Comparison of ENCODE assay signal across 8 cellular contexts in the genomic region with DNA sequence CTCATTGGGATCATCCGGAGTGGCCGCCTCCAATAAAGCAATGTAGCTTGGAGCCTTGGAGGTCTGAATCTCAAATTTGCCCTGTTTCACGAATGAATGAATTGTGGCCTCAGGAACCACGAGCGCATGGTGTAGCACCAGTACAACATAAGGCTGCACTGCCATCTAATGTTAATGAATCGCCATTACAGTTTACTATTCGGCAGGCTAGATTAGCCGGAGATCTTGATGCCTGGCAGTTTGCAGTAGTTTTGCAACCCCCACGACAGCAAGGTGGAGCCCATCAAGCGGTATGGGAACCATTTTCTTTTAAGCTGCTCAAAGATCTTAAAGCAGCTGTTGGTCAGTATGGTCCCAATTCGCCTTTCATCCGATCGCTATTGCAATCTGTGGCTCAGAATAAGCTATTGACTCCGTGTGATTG. TPM values are rescaled to one million over a fixed set of nuclear protein-coding genes. Genes with fewer than 3 reads are reported as not detected.
A peak's percentile ranks its signal among the peaks of the same experiment; 100 is the strongest.
DNase-seq lines count a peak whose midpoint lies in the region; ATAC-seq and TF ChIP-seq lines count a peak whose summit lies in the region.

No MANE protein-coding gene starts in this region.

- CTCF ChIA-PET in activated CD8-positive, alpha-beta T cell treated with anti-CD3 and anti-CD28 coated beads for 36 hours (lab: Charles Lee): interaction anchor here (0.7 to 12.6 kb wide), 41 partner anchors 8 to 315 kb away, joined by 3 to 360 read pairs (median 5); a partner anchor contains a TSS

- intact Hi-C loops in activated CD8-positive, alpha-beta T cell treated with anti-CD3 and anti-CD28 coated beads for 36 hours (cut with micrococcal nuclease): loop anchor here (5.0 kb wide), 3 partner anchors 40 to 145 kb away; no protein-coding TSS in a partner anchor

- no peak overlapping the region for H3K4me3 Mint-ChIP-seq in activated CD8-positive, alpha-beta T cell treated with anti-CD3 and anti-CD28 coated beads for 36 hours
- H3K4me3 Mint-ChIP-seq in mesothelial cell of epicardium: no peak overlapping the region

- H3K36me3 ChIP-seq in tibial nerve: no peaks in the 10 kb centered on the region

- no peak overlapping the region for H3K27ac ChIP-seq in tibial nerve

- H3K27me3 ChIP-seq in tibial nerve: peaks cover 0 to 52% of the 10 kb centered on the region in 2 donors

- H3K9me3 ChIP-seq in tibial nerve: no peaks in the 10 kb centered on the region

- TF ChIP-seq CTCF in activated CD8-positive, alpha-beta T cell treated with anti-CD3 and anti-CD28 coated beads for 36 hours (IDR thresholded peaks at IDR 0.05): peak; percentile 74
- TF ChIP-seq CTCF in mesothelial cell of epicardium (IDR thresholded peaks at IDR 0.05; ENCODE audit: unreplicated experiment) (peak; percentile 66), tibial nerve (IDR thresholded peaks at IDR 0.05) (peak; percentile 64 to 79 (median 73))

- peak in 1 of 2 donors; percentile 28 for TF ChIP-seq EP300 in tibial nerve (IDR thresholded peaks at IDR 0.05)

- DNase-seq in DMS 273 (lab: John Stamatoyannopoulos, UW; ENCODE audit: unreplicated experiment): peak; percentile 87
- peak; percentile 60 for DNase-seq in HPDE6-E6E7 (ENCODE audit: extremely low spot score)
- peak; percentile 65 for DNase-seq in NCI-H774 (lab: John Stamatoyannopoulos, UW)
- peak; percentile 60 for DNase-seq in activated CD8-positive, alpha-beta T cell treated with anti-CD3 and anti-CD28 coated beads for 36 hours
- DNase-seq in erythroblast (lab: John Stamatoyannopoulos, UW): peak; percentile 75 to 80
- no peak for DNase-seq in mesothelial cell of epicardium (ENCODE audit: low spot score in 2 of 2, unreplicated experiment in 2 of 2)
- peak in 1 of 2 donors; percentile 81 for DNase-seq in tibial nerve (ENCODE audit: low spot score in 2 of 2)

- POLR2A ChIA-PET in activated CD8-positive, alpha-beta T cell treated with anti-CD3 and anti-CD28 coated beads for 36 hours (lab: Charles Lee): interaction anchor here (1.1 to 1.9 kb wide), 5 partner anchors 10 to 142 kb away, joined by 3 to 6 read pairs (median 4); a partner anchor contains a TSS

- peak; percentile 80 for ATAC-seq in activated CD8-positive, alpha-beta T cell treated with anti-CD3 and anti-CD28 coated beads for 36 hours
- no peak for ATAC-seq in GM18909 (IDR thresholded peaks at IDR 0.05; ENCODE audit: poor library complexity, unreplicated experiment)

- no peak overlapping the region for H3K4me3 ChIP-seq in tibial nerve

- peaks cover 39% of the 10 kb centered on the region for H3K27me3 Mint-ChIP-seq in activated CD8-positive, alpha-beta T cell treated with anti-CD3 and anti-CD28 coated beads for 36 hours
- H3K27me3 Mint-ChIP-seq in mesothelial cell of epicardium (ENCODE audit: low read depth): peaks cover 77% of the 10 kb centered on the region

- H3K36me3 Mint-ChIP-seq in activated CD8-positive, alpha-beta T cell treated with anti-CD3 and anti-CD28 coated beads for 36 hours (ENCODE audit: low read depth): no peaks in the 10 kb centered on the region
- no peaks in the 10 kb centered on the region for H3K36me3 Mint-ChIP-seq in mesothelial cell of epicardium

- peaks cover 0 to 25% (median 3%) of the 10 kb centered on the region in 4 donors for H3K4me1 ChIP-seq in tibial nerve

- no peak for TF ChIP-seq POLR2A in erythroblast (IDR thresholded peaks at IDR 0.05; ENCODE audit: low read length)
- TF ChIP-seq POLR2A in tibial nerve (IDR thresholded peaks at IDR 0.05): no peak

- WGBS in tibial nerve, 2 donors: 6 to 7% methylated on average over 12 to 14 of the region's 14 CpGs

- peaks cover 15% of the 10 kb centered on the region for H3K4me1 Mint-ChIP-seq in activated CD8-positive, alpha-beta T cell treated with anti-CD3 and anti-CD28 coated beads for 36 hours (ENCODE audit: low read depth)
- peaks cover 13% of the 10 kb centered on the region for H3K4me1 Mint-ChIP-seq in mesothelial cell of epicardium

- H3K9me3 Mint-ChIP-seq in activated CD8-positive, alpha-beta T cell treated with anti-CD3 and anti-CD28 coated beads for 36 hours: no peaks in the 10 kb centered on the region
- H3K9me3 Mint-ChIP-seq in mesothelial cell of epicardium: no peaks in the 10 kb centered on the region

- H3K27ac Mint-ChIP-seq in activated CD8-positive, alpha-beta T cell treated with anti-CD3 and anti-CD28 coated beads for 36 hours: no peak overlapping the region
- no peak overlapping the region for H3K27ac Mint-ChIP-seq in mesothelial cell of epicardium

RNA-seq across cellular contexts. Expression of a gene that starts 18.8 kb away (rescaled TPM):
- total RNA-seq in activated CD8-positive, alpha-beta T cell treated with anti-CD3 and anti-CD28 coated beads for 36 hours: under 1 TPM in 1 of 2 experiments, not detected in 1; 0.16 TPM
- total RNA-seq in mesothelial cell of epicardium (0.09 TPM in 1 of 3 replicates, not detected in the others), tibial nerve (10 to 100 TPM in 2 of 4 donors, 1 to 10 TPM in 2; 3.8 to 22.8 (median 9.3) TPM)

RNA-seq across cellular contexts. Expression of a gene that starts 29.8 kb away (rescaled TPM):
- total RNA-seq in activated CD8-positive, alpha-beta T cell treated with anti-CD3 and anti-CD28 coated beads for 36 hours: 1 to 10 TPM; 4.3 to 5.2 TPM
- 0.70 TPM in 1 of 3 replicates, not detected in the others for total RNA-seq in mesothelial cell of epicardium
- not detected for total RNA-seq in tibial nerve

RNA-seq across cellular contexts. Expression of a gene that starts 55.3 kb away (rescaled TPM):
- total RNA-seq in activated CD8-positive, alpha-beta T cell treated with anti-CD3 and anti-CD28 coated beads for 36 hours: not detected
- 0.34 to 0.75 TPM (median 0.69 TPM) in 3 replicates for total RNA-seq in mesothelial cell of epicardium
- total RNA-seq in tibial nerve: under 1 TPM in 1 of 4 donors, not detected in 3; 0.30 TPM

Comparison
In these comparisons a context has a peak if more than half of its experiments do, and no peak if none do; other contexts are left out.
1. DNase-seq: peak in DMS 273 (single experiment), HPDE6-E6E7 (single experiment), NCI-H774 (single experiment), activated CD8-positive, alpha-beta T cell treated with anti-CD3 and anti-CD28 coated beads for 36 hours (single experiment) and erythroblast (2 of 2); none in mesothelial cell of epicardium (0 of 2).
2. Peak in every context shown above with its lines, with median percentiles within 50 percentile points of each other: CTCF ChIP-seq.